Comparison of ENCODE assay signal across 20 cellular contexts in genomic region chr9:90864779-90865178, GRCh38.
"Had no signal": no experiment of that assay in that cellular context is flagged by ENCODE, and none has a peak within 500 bp of the region (broad histone marks: within the 10 kb centered on the region; RNA-seq: fewer than 3 reads in every experiment).

No MANE protein-coding gene starts in this region.

- ATAC-seq: activated naive CD4-positive, alpha-beta T cell treated with anti-CD3 and anti-CD28 coated beads, Interleukin-2, amount 50 U/mL, for 72 hours; heart right ventricle; natural killer cell; stimulated activated memory B cell treated with anti-CD40 and anti-IgM and Interleukin-4, amounts not matched to agents 10 μg/mL and 1 μg/mL and 100 μg/mL, for 72 hours; upper lobe of right lung had no signal

- DNase-seq: activated B cell treated with CpG ODN at 0.5 μM for 24 hours; activated CD4-positive, alpha-beta memory T cell treated with anti-CD3 and anti-CD28 coated beads for 36 hours; activated CD4-positive, alpha-beta T cell treated with anti-CD3 and anti-CD28 coated beads for 4 hours; activated gamma-delta T cell treated with Interleukin-2 at 50 U/mL for 16 hours; activated T-cell treated with anti-CD3 and anti-CD28 coated beads, Interleukin-2, amount 50 U/mL, for 48 hours; amniotic stem cell; effector CD8-positive, alpha-beta T cell; heart right ventricle; mesendoderm; natural killer cell; nucleus accumbens; retina; spleen; stimulated activated CD4-positive, alpha-beta T cell treated with anti-CD3 and anti-CD28 coated beads, Interleukin-4, amount 100 ng/mL, for 4 hours; upper lobe of right lung had no signal

- H3K36me3 Mint-ChIP-seq: activated CD4-positive, alpha-beta memory T cell treated with anti-CD3 and anti-CD28 coated beads for 36 hours; activated naive CD4-positive, alpha-beta T cell treated with anti-CD3 and anti-CD28 coated beads, Interleukin-2, amount 50 U/mL, for 72 hours had no signal

- H3K27me3 ChIP-seq: esophagus muscularis mucosa, heart right ventricle, spleen, upper lobe of right lung had no signal

- H3K9me3 Mint-ChIP-seq: activated B cell treated with CpG ODN at 0.5 μM for 24 hours; activated CD4-positive, alpha-beta memory T cell treated with anti-CD3 and anti-CD28 coated beads for 36 hours; activated naive CD4-positive, alpha-beta T cell treated with anti-CD3 and anti-CD28 coated beads, Interleukin-2, amount 50 U/mL, for 72 hours; dendritic cell treated with granulocyte-macrophage colony-stimulating factor and Interleukin-4, amounts not matched to agents 40 ng/mL and 50 ng/mL, for 4 days; natural killer cell; stimulated activated memory B cell treated with anti-CD40 and anti-IgM and Interleukin-4, amounts not matched to agents 10 μg/mL and 1 μg/mL and 100 μg/mL, for 72 hours had no signal

- H3K36me3 ChIP-seq: thoracic aorta had no signal

- H3K27ac Mint-ChIP-seq: activated CD4-positive, alpha-beta memory T cell treated with anti-CD3 and anti-CD28 coated beads for 36 hours; dendritic cell treated with granulocyte-macrophage colony-stimulating factor and Interleukin-4, amounts not matched to agents 40 ng/mL and 50 ng/mL, for 4 days; stimulated activated memory B cell treated with anti-CD40 and anti-IgM and Interleukin-4, amounts not matched to agents 10 μg/mL and 1 μg/mL and 100 μg/mL, for 72 hours had no signal

- H3K9me3 ChIP-seq: esophagus muscularis mucosa, heart right ventricle, spleen, thoracic aorta, upper lobe of right lung had no signal

- H3K4me1 ChIP-seq: esophagus muscularis mucosa, upper lobe of right lung had no signal

- H3K27me3 Mint-ChIP-seq: activated B cell treated with CpG ODN at 0.5 μM for 24 hours; dendritic cell treated with granulocyte-macrophage colony-stimulating factor and Interleukin-4, amounts not matched to agents 40 ng/mL and 50 ng/mL, for 4 days; stimulated activated memory B cell treated with anti-CD40 and anti-IgM and Interleukin-4, amounts not matched to agents 10 μg/mL and 1 μg/mL and 100 μg/mL, for 72 hours had no signal

- H3K4me3 Mint-ChIP-seq: activated B cell treated with CpG ODN at 0.5 μM for 24 hours; activated CD4-positive, alpha-beta memory T cell treated with anti-CD3 and anti-CD28 coated beads for 36 hours; dendritic cell treated with granulocyte-macrophage colony-stimulating factor and Interleukin-4, amounts not matched to agents 40 ng/mL and 50 ng/mL, for 4 days; natural killer cell; stimulated activated memory B cell treated with anti-CD40 and anti-IgM and Interleukin-4, amounts not matched to agents 10 μg/mL and 1 μg/mL and 100 μg/mL, for 72 hours had no signal

- H3K4me3 ChIP-seq: esophagus muscularis mucosa, heart right ventricle, spleen, thoracic aorta, upper lobe of right lung had no signal

- H3K27ac ChIP-seq: esophagus muscularis mucosa, heart right ventricle, spleen, thoracic aorta, upper lobe of right lung had no signal
